Comparison of ENCODE assay signal across 14 cellular contexts in the genomic region with DNA sequence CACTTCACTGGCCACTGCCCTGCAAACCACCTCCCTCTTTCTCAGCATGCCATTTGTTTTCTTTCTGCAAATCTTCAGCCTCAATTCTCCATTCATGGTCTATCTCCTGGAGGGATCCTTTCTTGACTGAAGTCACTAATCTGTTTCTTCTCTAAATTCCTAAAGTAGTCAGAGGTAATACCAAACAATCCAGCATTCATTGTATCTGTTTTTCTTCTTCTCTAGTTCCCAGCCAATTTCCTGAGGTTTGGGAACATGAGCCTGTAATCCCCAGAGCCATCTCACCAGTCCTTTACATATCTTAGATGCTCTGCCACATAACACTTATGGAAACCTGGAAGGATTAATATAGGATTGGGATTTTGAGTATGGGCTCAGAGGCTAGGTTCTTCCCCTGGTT.
DNase-seq lines count a peak whose midpoint lies in the region; ATAC-seq and TF ChIP-seq lines count a peak whose summit lies in the region.
"Had no signal": no experiment of that assay in that cellular context is flagged by ENCODE, and none has a peak within 500 bp of the region (broad histone marks: within the 10 kb centered on the region; RNA-seq: fewer than 3 reads in every experiment).

No MANE protein-coding gene starts in this region.

- H4K20me1 ChIP-seq in GM23338 (replicated peaks; ENCODE audit: insufficient read depth), result no peaks in the 10 kb centered on the region

- H3K9me3 ChIP-seq in lower lobe of right lung (no peaks in the 10 kb centered on the region), upper lobe of right lung (no peaks in the 10 kb centered on the region)
- H3K9me3 ChIP-seq: body of pancreas had no signal

- H3K27me3 Mint-ChIP-seq in activated naive CD4-positive, alpha-beta T cell treated with anti-CD3 and anti-CD28 coated beads, Interleukin-2, amount 10 ng/mL, durations not matched to agents 7 days and 5 days, result no peaks in the 10 kb centered on the region
- H3K27me3 Mint-ChIP-seq in activated T-helper 17 cell treated with anti-CD3 and anti-CD28 coated beads, Interleukin-2, amount 50 U/mL, for 72 hours, result no peaks in the 10 kb centered on the region
- peaks cover 2% of the 10 kb centered on the region for H3K27me3 Mint-ChIP-seq in GM23338 (ENCODE audit: insufficient read depth, low read depth, poor library complexity)

- no peaks in the 10 kb centered on the region for H3F3A ChIP-seq in GM23338 (replicated peaks; ENCODE audit: low read depth)

- H3K36me3 Mint-ChIP-seq in activated naive CD4-positive, alpha-beta T cell treated with anti-CD3 and anti-CD28 coated beads, Interleukin-2, amount 10 ng/mL, durations not matched to agents 7 days and 5 days, result peaks cover 5% of the 10 kb centered on the region
- peaks cover 62% of the 10 kb centered on the region for H3K36me3 Mint-ChIP-seq in activated T-helper 17 cell treated with anti-CD3 and anti-CD28 coated beads, Interleukin-2, amount 50 U/mL, for 72 hours (ENCODE audit: low read depth)
- no peaks in the 10 kb centered on the region for H3K36me3 Mint-ChIP-seq in GM23338 (ENCODE audit: low read depth)

- no peaks in the 10 kb centered on the region for H3K9me3 Mint-ChIP-seq in activated naive CD4-positive, alpha-beta T cell treated with anti-CD3 and anti-CD28 coated beads, Interleukin-2, amount 10 ng/mL, durations not matched to agents 7 days and 5 days
- no peaks in the 10 kb centered on the region for H3K9me3 Mint-ChIP-seq in activated T-helper 17 cell treated with anti-CD3 and anti-CD28 coated beads, Interleukin-2, amount 50 U/mL, for 72 hours
- no peaks in the 10 kb centered on the region for H3K9me3 Mint-ChIP-seq in GM23338

- H2AFZ ChIP-seq in GM23338, result no peak overlapping the region

- H3K27me3 ChIP-seq in lower lobe of right lung (ENCODE audit: low read depth), result no peaks in the 10 kb centered on the region
- no peaks in the 10 kb centered on the region for H3K27me3 ChIP-seq in upper lobe of right lung
- no peaks in the 10 kb centered on the region for H3K27me3 ChIP-seq in GM23338 (ENCODE audit: insufficient read depth)
- H3K27me3 ChIP-seq: body of pancreas had no signal

- peaks cover 40% of the 10 kb centered on the region for H3K4me1 ChIP-seq in lower lobe of right lung
- peaks cover 41% of the 10 kb centered on the region for H3K4me1 ChIP-seq in upper lobe of right lung
- no peaks in the 10 kb centered on the region for H3K4me1 ChIP-seq in GM23338 (ENCODE audit: insufficient read depth)

- no peak for TF ChIP-seq CTCF in lower lobe of right lung (IDR thresholded peaks at IDR 0.05)
- no peak for TF ChIP-seq CTCF in upper lobe of right lung (IDR thresholded peaks at IDR 0.05)
- TF ChIP-seq CTCF in GM23338 (conservative IDR thresholded peaks at IDR 0.05; ENCODE audit: low read depth in 2 of 2), result no peak

- H3K4me1 Mint-ChIP-seq in activated naive CD4-positive, alpha-beta T cell treated with anti-CD3 and anti-CD28 coated beads, Interleukin-2, amount 10 ng/mL, durations not matched to agents 7 days and 5 days, result peaks cover 69% of the 10 kb centered on the region
- peaks cover 49% of the 10 kb centered on the region for H3K4me1 Mint-ChIP-seq in activated T-helper 17 cell treated with anti-CD3 and anti-CD28 coated beads, Interleukin-2, amount 50 U/mL, for 72 hours
- H3K4me1 Mint-ChIP-seq in GM23338, result no peaks in the 10 kb centered on the region

- intact Hi-C loops in lower lobe of right lung (cut with DNase I), result no loop called here
- intact Hi-C loops in upper lobe of right lung (cut with DNase I), result no loop called here

- H3K4me2 ChIP-seq in GM23338, result no peak overlapping the region

- H3K79me2 ChIP-seq in GM23338 (replicated peaks; ENCODE audit: insufficient read depth), result no peaks in the 10 kb centered on the region

- H3K27ac Mint-ChIP-seq in activated naive CD4-positive, alpha-beta T cell treated with anti-CD3 and anti-CD28 coated beads, Interleukin-2, amount 10 ng/mL, durations not matched to agents 7 days and 5 days, result peak overlapping the region; percentile 92
- H3K27ac Mint-ChIP-seq in activated T-helper 17 cell treated with anti-CD3 and anti-CD28 coated beads, Interleukin-2, amount 50 U/mL, for 72 hours, result peak overlapping the region; percentile 96
- no peak overlapping the region for H3K27ac Mint-ChIP-seq in GM23338

- H3K36me3 ChIP-seq in lower lobe of right lung, result peaks cover 7% of the 10 kb centered on the region
- no peaks in the 10 kb centered on the region for H3K36me3 ChIP-seq in upper lobe of right lung
- no peaks in the 10 kb centered on the region for H3K36me3 ChIP-seq in GM23338 (ENCODE audit: insufficient read depth)

- H3K4me3 Mint-ChIP-seq in activated naive CD4-positive, alpha-beta T cell treated with anti-CD3 and anti-CD28 coated beads, Interleukin-2, amount 10 ng/mL, durations not matched to agents 7 days and 5 days, result peak overlapping the region; percentile 70
- H3K4me3 Mint-ChIP-seq in activated T-helper 17 cell treated with anti-CD3 and anti-CD28 coated beads, Interleukin-2, amount 50 U/mL, for 72 hours, result peak overlapping the region; percentile 95
- H3K4me3 Mint-ChIP-seq in GM23338, result no peak overlapping the region

- peak overlapping the region; percentile 23 for H3K4me3 ChIP-seq in lower lobe of right lung
- H3K4me3 ChIP-seq in upper lobe of right lung, result peak overlapping the region; percentile 15
- H3K4me3 ChIP-seq in GM23338, result no peak overlapping the region
- H3K4me3 ChIP-seq: body of pancreas had no signal

- CTCF ChIA-PET in activated naive CD4-positive, alpha-beta T cell treated with anti-CD3 and anti-CD28 coated beads, Interleukin-2, amount 10 ng/mL, durations not matched to agents 7 days and 5 days (lab: Charles Lee), result interaction anchor here (0.7 to 6.1 kb wide), 6 partner anchors 37 to 109 kb away, joined by 3 to 49 read pairs (median 3); partner anchors contain the start of gene MICAL2

- peak overlapping the region; percentile 46 for H3K27ac ChIP-seq in lower lobe of right lung
- H3K27ac ChIP-seq in upper lobe of right lung, result peak overlapping the region; percentile 25
- H3K27ac ChIP-seq in GM23338 (ENCODE audit: low read depth), result no peak overlapping the region

- H3K9me2 ChIP-seq in GM23338 (ENCODE audit: insufficient read depth), result no peaks in the 10 kb centered on the region

- no peak for DNase-seq in activated naive CD4-positive, alpha-beta T cell treated with anti-CD3 and anti-CD28 coated beads, Interleukin-2, amount 10 ng/mL, durations not matched to agents 7 days and 5 days
- no peak for DNase-seq in activated naive CD4-positive, alpha-beta T cell treated with anti-CD3 and anti-CD28 coated beads, Interleukin-2, amount 50 U/mL, for 16 hours
- DNase-seq in lower lobe of right lung (no peak), upper lobe of right lung (no peak), GM23338 (ENCODE audit: low spot score) (no peak), DMS114 treated with DMSO at 0.1 percent for 48 hours (lab: John Stamatoyannopoulos, UW; ENCODE audit: unreplicated experiment) (no peak)
- DNase-seq: DMS53; effector CD4-positive, alpha-beta T cell; foreskin fibroblast; mammary epithelial cell; SHP77 treated with DMSO at 0.1 percent for 48 hours had no signal

- no peak for ATAC-seq in activated T-helper 17 cell treated with anti-CD3 and anti-CD28 coated beads, Interleukin-2, amount 50 U/mL, for 72 hours (replicated peaks)
- ATAC-seq in lower lobe of right lung (no peak), upper lobe of right lung (no peak), HG03196 (IDR thresholded peaks at IDR 0.05; ENCODE audit: unreplicated experiment) (no peak), GM23338 (no peak)
- ATAC-seq: body of pancreas had no signal

TF ChIP-seq in GM23338, 12 proteins besides CTCF, POLR2A, EP300 and RAD21 (continues in another document):
- TF ChIP-seq ZNF114 (CRISPR knock-in tag; IDR thresholded peaks at IDR 0.05) (no peak), EZH2phosphoT487 (IDR thresholded peaks at IDR 0.05; ENCODE audit: unreplicated experiment) (no peak)
